31 cellular contexts compared by ENCODE assay signal in genomic region chr11:56816259-56816658, GRCh38.
"Had no signal": no experiment of that assay in that cellular context is flagged by ENCODE, and none has a peak within 500 bp of the region (broad histone marks: within the 10 kb centered on the region; RNA-seq: fewer than 3 reads in every experiment).

No MANE protein-coding gene starts in this region.

- H3K79me2 ChIP-seq: parathyroid adenoma had no signal

- H3K4me1 Mint-ChIP-seq: naive thymus-derived CD4-positive, alpha-beta T cell; natural killer cell; nephron; stimulated activated effector memory CD8-positive, alpha-beta T cell treated with anti-CD3 and anti-CD28 coated beads, Interleukin-12 subunit alpha, Interleukin-12 subunit beta, amount 100 ng/mL, for 72 hours; stimulated activated naive B cell treated with anti-CD40 and anti-IgM and Interleukin-4, amounts not matched to agents 10 μg/mL and 1 μg/mL and 100 μg/mL, for 72 hours had no signal

- H3K27me3 Mint-ChIP-seq: stimulated activated naive B cell treated with anti-CD40 and anti-IgM and Interleukin-4, amounts not matched to agents 10 μg/mL and 1 μg/mL and 100 μg/mL, for 72 hours; stimulated activated naive CD8-positive, alpha-beta T cell treated with anti-CD3 and anti-CD28 coated beads, Interleukin-15, Interleukin-2, amounts not matched to agents 100 ng/mL and 50 ng/mL, for 24 hours had no signal

- H3K27ac ChIP-seq: neural progenitor cell, ovary, parathyroid adenoma, psoas muscle, skin epidermis, spleen, stomach, thoracic aorta, thyroid gland, tibial nerve, upper lobe of left lung, vagina had no signal

- H2AFZ ChIP-seq: neural progenitor cell, parathyroid adenoma had no signal

- H3K9me3 ChIP-seq: ovary, psoas muscle, spleen, stomach, thoracic aorta, thyroid gland, tibial nerve, upper lobe of left lung, vagina had no signal

- H3K4me3 ChIP-seq: neural progenitor cell, ovary, psoas muscle, skin epidermis, smooth muscle cell, spleen, stomach, thoracic aorta, thyroid gland, tibial nerve, upper lobe of left lung, vagina had no signal

- H3K27ac Mint-ChIP-seq: naive thymus-derived CD4-positive, alpha-beta T cell; natural killer cell; nephron; neural progenitor cell; progenitor cell of endocrine pancreas; stimulated activated effector memory CD8-positive, alpha-beta T cell treated with anti-CD3 and anti-CD28 coated beads, Interleukin-12 subunit alpha, Interleukin-12 subunit beta, amount 100 ng/mL, for 72 hours; stimulated activated naive B cell treated with anti-CD40 and anti-IgM and Interleukin-4, amounts not matched to agents 10 μg/mL and 1 μg/mL and 100 μg/mL, for 72 hours; stimulated activated naive CD8-positive, alpha-beta T cell treated with anti-CD3 and anti-CD28 coated beads, Interleukin-15, Interleukin-2, amounts not matched to agents 100 ng/mL and 50 ng/mL, for 24 hours had no signal

- H3K4me1 ChIP-seq: neural progenitor cell, parathyroid adenoma, psoas muscle, spleen, stomach, thyroid gland, tibial nerve, upper lobe of left lung, vagina had no signal

- ATAC-seq: naive thymus-derived CD4-positive, alpha-beta T cell; natural killer cell; psoas muscle; right cardiac atrium; sciatic nerve; stimulated activated effector memory CD8-positive, alpha-beta T cell treated with anti-CD3 and anti-CD28 coated beads, Interleukin-12 subunit alpha, Interleukin-12 subunit beta, amount 100 ng/mL, for 72 hours; stimulated activated naive B cell treated with anti-CD40 and anti-IgM and Interleukin-4, amounts not matched to agents 10 μg/mL and 1 μg/mL and 100 μg/mL, for 72 hours had no signal

- FAIRE-seq: urothelium cell line had no signal

- H3K4me2 ChIP-seq: neural progenitor cell, smooth muscle cell had no signal

- H3K27me3 ChIP-seq: neural progenitor cell, ovary, spleen, stomach, thyroid gland, tibial nerve, upper lobe of left lung, vagina had no signal

- H3K36me3 Mint-ChIP-seq: naive thymus-derived CD4-positive, alpha-beta T cell; natural killer cell; neural progenitor cell; stimulated activated effector memory CD8-positive, alpha-beta T cell treated with anti-CD3 and anti-CD28 coated beads, Interleukin-12 subunit alpha, Interleukin-12 subunit beta, amount 100 ng/mL, for 72 hours; stimulated activated naive B cell treated with anti-CD40 and anti-IgM and Interleukin-4, amounts not matched to agents 10 μg/mL and 1 μg/mL and 100 μg/mL, for 72 hours had no signal

- DNase-seq: naive thymus-derived CD4-positive, alpha-beta T cell; natural killer cell; occipital lobe; ovary; posterior cingulate gyrus; psoas muscle; right cardiac atrium; spleen; stimulated activated CD4-positive, alpha-beta T cell treated with anti-CD3 and anti-CD28 coated beads, Interleukin-15, amount 100 ng/mL, for 24 hours; stimulated activated CD4-positive, alpha-beta T cell treated with anti-CD3 and anti-CD28 coated beads, Interleukin-2, amount 100 ng/mL, for 24 hours; stimulated activated CD4-positive, alpha-beta T cell treated with anti-CD3 and anti-CD28 coated beads, Interleukin-2, amount 100 ng/mL, for 48 hours; stimulated activated CD4-positive, alpha-beta T cell treated with anti-CD3 and anti-CD28 coated beads, Interleukin-4, amount 100 ng/mL, for 24 hours; stimulated activated naive B cell treated with anti-CD40 and anti-IgM and Interleukin-4, amounts not matched to agents 10 μg/mL and 1 μg/mL and 100 μg/mL, for 72 hours; stimulated activated naive CD4-positive, alpha-beta T cell treated with Interleukin-2 at 50 U/mL for 16 hours; stomach; thyroid gland; trophoblast cell; upper lobe of left lung had no signal

- H3K9ac ChIP-seq: neural progenitor cell, parathyroid adenoma had no signal

- H3K4me3 Mint-ChIP-seq: naive thymus-derived CD4-positive, alpha-beta T cell; natural killer cell; nephron; neural progenitor cell; stimulated activated effector memory CD8-positive, alpha-beta T cell treated with anti-CD3 and anti-CD28 coated beads, Interleukin-12 subunit alpha, Interleukin-12 subunit beta, amount 100 ng/mL, for 72 hours; stimulated activated naive B cell treated with anti-CD40 and anti-IgM and Interleukin-4, amounts not matched to agents 10 μg/mL and 1 μg/mL and 100 μg/mL, for 72 hours; stimulated activated naive CD8-positive, alpha-beta T cell treated with anti-CD3 and anti-CD28 coated beads, Interleukin-15, Interleukin-2, amounts not matched to agents 100 ng/mL and 50 ng/mL, for 24 hours had no signal

- H3K9me3 Mint-ChIP-seq: neural progenitor cell; stimulated activated effector memory CD8-positive, alpha-beta T cell treated with anti-CD3 and anti-CD28 coated beads, Interleukin-12 subunit alpha, Interleukin-12 subunit beta, amount 100 ng/mL, for 72 hours; stimulated activated naive B cell treated with anti-CD40 and anti-IgM and Interleukin-4, amounts not matched to agents 10 μg/mL and 1 μg/mL and 100 μg/mL, for 72 hours; stimulated activated naive CD8-positive, alpha-beta T cell treated with anti-CD3 and anti-CD28 coated beads, Interleukin-15, Interleukin-2, amounts not matched to agents 100 ng/mL and 50 ng/mL, for 24 hours had no signal

- H3K36me3 ChIP-seq: neural progenitor cell, ovary, spleen, stomach, thoracic aorta, thyroid gland, tibial nerve, upper lobe of left lung, vagina had no signal
